Comparison of ENCODE assay signal across 22 cellular contexts in the genomic region with DNA sequence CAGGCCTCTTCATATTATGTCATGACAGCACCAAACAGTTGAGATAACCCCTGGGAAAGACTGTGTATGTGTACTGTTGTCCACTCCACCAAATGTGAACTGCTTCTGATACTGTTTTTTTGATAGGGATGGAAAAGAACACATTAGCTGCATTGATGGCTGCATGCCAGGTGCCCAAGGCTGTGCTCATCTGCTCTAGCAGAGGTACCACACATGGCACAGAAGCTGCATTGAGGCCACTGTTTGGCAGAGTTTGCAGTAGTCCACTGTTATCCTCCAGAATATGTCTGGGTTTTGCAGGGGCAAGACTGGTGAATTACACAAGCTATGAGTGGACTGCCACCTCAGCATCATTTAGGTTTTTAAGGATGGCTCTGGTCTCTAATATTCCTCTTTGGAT.
"Had no signal": no experiment of that assay in that cellular context is flagged by ENCODE, and none has a peak within 500 bp of the region (broad histone marks: within the 10 kb centered on the region; RNA-seq: fewer than 3 reads in every experiment).

No MANE protein-coding gene starts in this region.

- FAIRE-seq: pancreas had no signal

- H3K4me1 Mint-ChIP-seq: stimulated activated effector memory CD8-positive, alpha-beta T cell treated with anti-CD3 and anti-CD28 coated beads, Interleukin-12 subunit alpha, Interleukin-12 subunit beta, amount 100 ng/mL, for 72 hours had no signal

- DNase-seq: effector memory CD8-positive, alpha-beta T cell; esophagus squamous epithelium; foreskin fibroblast; glutamatergic neuron; left colon; left ventricle myocardium superior; mesenchymal stem cell; midbrain; nucleus accumbens; pancreas; right lobe of liver; stimulated activated CD4-positive, alpha-beta T cell treated with anti-CD3 and anti-CD28 coated beads, Interleukin-4, amount 100 ng/mL, for 1 hour; stimulated activated CD8-positive, alpha-beta memory T cell treated with anti-CD3 and anti-CD28 coated beads, Interleukin-4, amount 100 ng/mL, for 48 hours; stimulated activated naive CD8-positive, alpha-beta T cell treated with anti-CD3 and anti-CD28 coated beads, Interleukin-15, Interleukin-2, amounts not matched to agents 100 U/mL and 50 U/mL, for 24 hours; thyroid gland; uterus had no signal

- H3K4me3 Mint-ChIP-seq: dendritic cell treated with granulocyte-macrophage colony-stimulating factor and Interleukin-4, amounts not matched to agents 40 ng/mL and 50 ng/mL, for 4 days; effector memory CD8-positive, alpha-beta T cell; natural killer cell treated with Interleukin-12 subunit alpha and Interleukin-12 subunit beta and Interleukin-15 and Interleukin-18, amount 100 ng/mL, for 72 hours; neural progenitor cell; stimulated activated effector memory CD8-positive, alpha-beta T cell treated with anti-CD3 and anti-CD28 coated beads, Interleukin-12 subunit alpha, Interleukin-12 subunit beta, amount 100 ng/mL, for 72 hours; type B pancreatic cell had no signal

- H3K9me3 Mint-ChIP-seq: dendritic cell treated with granulocyte-macrophage colony-stimulating factor and Interleukin-4, amounts not matched to agents 40 ng/mL and 50 ng/mL, for 4 days; effector memory CD8-positive, alpha-beta T cell; natural killer cell treated with Interleukin-12 subunit alpha and Interleukin-12 subunit beta and Interleukin-15 and Interleukin-18, amount 100 ng/mL, for 72 hours; neural progenitor cell; stimulated activated effector memory CD8-positive, alpha-beta T cell treated with anti-CD3 and anti-CD28 coated beads, Interleukin-12 subunit alpha, Interleukin-12 subunit beta, amount 100 ng/mL, for 72 hours; type B pancreatic cell had no signal

- H3K27ac Mint-ChIP-seq: dendritic cell treated with granulocyte-macrophage colony-stimulating factor and Interleukin-4, amounts not matched to agents 40 ng/mL and 50 ng/mL, for 4 days; effector memory CD8-positive, alpha-beta T cell; natural killer cell treated with Interleukin-12 subunit alpha and Interleukin-12 subunit beta and Interleukin-15 and Interleukin-18, amount 100 ng/mL, for 72 hours; neural progenitor cell; progenitor cell of endocrine pancreas; stimulated activated effector memory CD8-positive, alpha-beta T cell treated with anti-CD3 and anti-CD28 coated beads, Interleukin-12 subunit alpha, Interleukin-12 subunit beta, amount 100 ng/mL, for 72 hours; type B pancreatic cell had no signal

- H3K36me3 Mint-ChIP-seq: natural killer cell treated with Interleukin-12 subunit alpha and Interleukin-12 subunit beta and Interleukin-15 and Interleukin-18, amount 100 ng/mL, for 72 hours; neural progenitor cell; stimulated activated effector memory CD8-positive, alpha-beta T cell treated with anti-CD3 and anti-CD28 coated beads, Interleukin-12 subunit alpha, Interleukin-12 subunit beta, amount 100 ng/mL, for 72 hours; type B pancreatic cell had no signal
